In genomic region chr11:74468058-74468457, GRCh38 we compare ENCODE assay signal across 13 cellular contexts. TPM values are rescaled to one million over a fixed set of nuclear protein-coding genes. Genes with fewer than 3 reads are reported as not detected.
A peak's percentile ranks its signal among the peaks of the same experiment; 100 is the strongest.
DNase-seq lines count a peak whose midpoint lies in the region; ATAC-seq and TF ChIP-seq lines count a peak whose summit lies in the region.
"Had no signal": no experiment of that assay in that cellular context is flagged by ENCODE, and none has a peak within 500 bp of the region (broad histone marks: within the 10 kb centered on the region; RNA-seq: fewer than 3 reads in every experiment).

No MANE protein-coding gene starts in this region.

- TF ChIP-seq POLR2A in stomach (IDR thresholded peaks at IDR 0.05), result no peak

- H3K4me1 ChIP-seq in duodenal mucosa (ENCODE audit: control insufficient read depth in 1 of 2, insufficient read depth in 2 of 2, low read length in 2 of 2) (peaks cover 20 to 36% of the 10 kb centered on the region in 2 donors), muscle layer of duodenum (ENCODE audit: control insufficient read depth in 1 of 2, insufficient read depth in 2 of 2, low read length in 2 of 2) (no peaks in the 10 kb centered on the region), stomach (peaks cover 17 to 60% (median 40%) of the 10 kb centered on the region in 4 donors)

- DNase-seq in stomach (no peak), CD1c-positive myeloid dendritic cell (ENCODE audit: extremely low spot score) (no peak), DMS79 treated with DMSO at 0.1 percent for 48 hours (lab: John Stamatoyannopoulos, UW) (no peak), MG63 (no peak)
- DNase-seq: activated CD4-positive, alpha-beta T cell treated with anti-CD3 and anti-CD28 coated beads, Interleukin-2, amount 50 U/mL, for 48 hours; CD4-positive, alpha-beta T cell; NCI-H345; SIG-M5; T1000 had no signal

- H3K27me3 ChIP-seq in duodenal mucosa (ENCODE audit: control insufficient read depth in 1 of 2, insufficient read depth in 2 of 2, low read length in 2 of 2), result no peaks in the 10 kb centered on the region
- no peaks in the 10 kb centered on the region for H3K27me3 ChIP-seq in muscle layer of duodenum (ENCODE audit: low read depth, low read length)
- H3K27me3 ChIP-seq in stomach, result no peaks in the 10 kb centered on the region
- H3K27me3 ChIP-seq in MG63, result no peaks in the 10 kb centered on the region

- H3K36me3 ChIP-seq in duodenal mucosa (ENCODE audit: control insufficient read depth in 1 of 2, insufficient read depth in 2 of 2, low read length in 2 of 2) (peaks cover 6 to 14% of the 10 kb centered on the region in 2 donors), muscle layer of duodenum (ENCODE audit: control insufficient read depth in 1 of 2, insufficient read depth in 2 of 2, low read length in 2 of 2) (no peaks in the 10 kb centered on the region), stomach (peaks cover 0 to 4% (median 0%) of the 10 kb centered on the region in 4 donors), MG63 (no peaks in the 10 kb centered on the region)

- H3K27ac ChIP-seq in duodenal mucosa (ENCODE audit: low read depth, low read length), result no peak overlapping the region
- peak overlapping the region; percentile 34 for H3K27ac ChIP-seq in muscle layer of duodenum (ENCODE audit: low read length)
- H3K27ac ChIP-seq in stomach, result peak overlapping the region in 4 of 5 donors; percentile 76 to 90 (median 78)

- no peak for TF ChIP-seq CTCF in stomach (IDR thresholded peaks at IDR 0.05)

- no peaks in the 10 kb centered on the region for H3K9me3 ChIP-seq in duodenal mucosa (ENCODE audit: control insufficient read depth in 1 of 2, low read length in 2 of 2)
- H3K9me3 ChIP-seq in muscle layer of duodenum (ENCODE audit: control insufficient read depth in 1 of 2, low read length in 2 of 2), result no peaks in the 10 kb centered on the region
- no peaks in the 10 kb centered on the region for H3K9me3 ChIP-seq in stomach
- H3K9me3 ChIP-seq in MG63, result no peaks in the 10 kb centered on the region

- no peak for TF ChIP-seq RAD21 in Ishikawa (IDR thresholded peaks at IDR 0.05; ENCODE audit: low read depth)

- H3K9ac ChIP-seq in duodenal mucosa (ENCODE audit: low read depth in 1 of 2, low read length in 2 of 2), result peak overlapping the region; percentile 75 to 84

- ATAC-seq in GM19324 (IDR thresholded peaks at IDR 0.05; ENCODE audit: low FRiP score, unreplicated experiment), result no peak

- TF ChIP-seq EP300 in Ishikawa (IDR thresholded peaks at IDR 0.05; ENCODE audit: borderline replicate concordance), result 0 out of 2 replicates have a peak, but pooled peaks have one; percentile 1
- TF ChIP-seq EP300 in stomach (IDR thresholded peaks at IDR 0.05), result no peak

- H3K4me3 ChIP-seq in duodenal mucosa (ENCODE audit: low read depth in 1 of 2, low read length in 2 of 2), result peak overlapping the region in 1 of 2 donors; percentile 91
- peak overlapping the region in 1 of 2 donors; percentile 59 for H3K4me3 ChIP-seq in muscle layer of duodenum (ENCODE audit: low read depth in 1 of 2, low read length in 2 of 2)
- H3K4me3 ChIP-seq in stomach, result peak overlapping the region in 1 of 4 donors; percentile 76
- H3K4me3 ChIP-seq in MG63, result no peak overlapping the region

- WGBS in stomach, 5 donors, result 55 to 71% (median 69%) methylated on average over 4 of the region's 4 CpGs

- intact Hi-C loops in stomach (cut with DNase I; ENCODE audit: low total_unique reads), result no loop called here

TF ChIP-seq in Ishikawa, 13 proteins besides CTCF, POLR2A, EP300 and RAD21:
- TF ChIP-seq CEBPB (IDR thresholded peaks at IDR 0.05) (no peak), TAF1 (IDR thresholded peaks at IDR 0.05; ENCODE audit: low read depth) (no peak), YY1 (IDR thresholded peaks at IDR 0.05; ENCODE audit: low read depth) (no peak), CREB1 (IDR thresholded peaks at IDR 0.05; ENCODE audit: low read depth) (no peak), NFIC (IDR thresholded peaks at IDR 0.05) (no peak), TEAD4 (IDR thresholded peaks at IDR 0.05) (no peak), ZBTB7A (IDR thresholded peaks at IDR 0.05; ENCODE audit: low read depth) (no peak), REST (IDR thresholded peaks at IDR 0.05; ENCODE audit: low read depth) (no peak), FOXM1 (IDR thresholded peaks at IDR 0.05; ENCODE audit: borderline replicate concordance, low read depth) (no peak), EGR1 (IDR thresholded peaks at IDR 0.05) (no peak), TCF12 (IDR thresholded peaks at IDR 0.05; ENCODE audit: low read depth) (no peak)
- TF ChIP-seq, protein P1, sequence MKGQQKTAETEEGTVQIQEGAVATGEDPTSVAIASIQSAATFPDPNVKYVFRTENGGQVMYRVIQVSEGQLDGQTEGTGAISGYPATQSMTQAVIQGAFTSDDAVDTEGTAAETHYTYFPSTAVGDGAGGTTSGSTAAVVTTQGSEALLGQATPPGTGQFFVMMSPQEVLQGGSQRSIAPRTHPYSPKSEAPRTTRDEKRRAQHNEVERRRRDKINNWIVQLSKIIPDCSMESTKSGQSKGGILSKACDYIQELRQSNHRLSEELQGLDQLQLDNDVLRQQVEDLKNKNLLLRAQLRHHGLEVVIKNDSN (IDR thresholded peaks at IDR 0.05), result no peak
- TF ChIP-seq, protein P2, sequence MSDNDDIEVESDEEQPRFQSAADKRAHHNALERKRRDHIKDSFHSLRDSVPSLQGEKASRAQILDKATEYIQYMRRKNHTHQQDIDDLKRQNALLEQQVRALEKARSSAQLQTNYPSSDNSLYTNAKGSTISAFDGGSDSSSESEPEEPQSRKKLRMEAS (IDR thresholded peaks at IDR 0.05), result no peak

RNA-seq across cellular contexts. Expression of gene KCNE3, which starts 0.7 kb away (rescaled TPM):
- 10 to 100 TPM in 3 of 5 donors, 1 to 10 TPM in 2; 3.6 to 35.1 (median 11.7) TPM for total RNA-seq in stomach
- polyA plus RNA-seq in stomach, result 10 to 100 TPM in 1 of 3 donors, 1 to 10 TPM in 2; 5.8 to 14.4 (median 9.5) TPM
- 1.1 and 2.9 TPM in 2 replicates for total RNA-seq in MG63 (2014; rRNA removed; shearing (Covaris generic); ENCODE audit: low replicate concordance)

RNA-seq across cellular contexts. Expression of gene LIPT2, which starts 25.5 kb away (rescaled TPM):
- total RNA-seq in stomach, result 10 to 100 TPM in 2 of 5 donors, 1 to 10 TPM in 1, under 1 TPM in 1, not detected in 1; 0.45 to 32.0 (median 10.9) TPM
- polyA plus RNA-seq in stomach, result 1 to 10 TPM; 1.6 to 3.1 (median 1.8) TPM
- 2.1 and 5.3 TPM in 2 replicates for total RNA-seq in MG63 (2014; rRNA removed; shearing (Covaris generic); ENCODE audit: low replicate concordance)
